Comparison of ENCODE assay signal across 22 cellular contexts in genomic region chr7:23191022-23191421, GRCh38. TPM values are rescaled to one million over a fixed set of nuclear protein-coding genes. Genes with fewer than 3 reads are reported as not detected.
DNase-seq lines count a peak whose midpoint lies in the region; ATAC-seq and TF ChIP-seq lines count a peak whose summit lies in the region.
"Had no signal": no experiment of that assay in that cellular context is flagged by ENCODE, and none has a peak within 500 bp of the region (broad histone marks: within the 10 kb centered on the region; RNA-seq: fewer than 3 reads in every experiment).

No MANE protein-coding gene starts in this region.

- no peak overlapping the region for H2BK120ac ChIP-seq in mesenchymal stem cell (ENCODE audit: low read depth, low read length)

- H4K8ac ChIP-seq in mesenchymal stem cell (ENCODE audit: low read length), result no peak overlapping the region

- H3K36me3 Mint-ChIP-seq in activated CD8-positive, alpha-beta T cell treated with anti-CD3 and anti-CD28 coated beads, Interleukin-2, amount 10 ng/mL, durations not matched to agents 7 days and 5 days (ENCODE audit: low read depth), result peaks cover 41% of the 10 kb centered on the region
- H3K36me3 Mint-ChIP-seq in activated CD8-positive, alpha-beta T cell treated with anti-CD3 and anti-CD28 coated beads for 36 hours (ENCODE audit: low read depth), result peaks cover 35% of the 10 kb centered on the region
- H3K36me3 Mint-ChIP-seq: natural killer cell had no signal

- no peaks in the 10 kb centered on the region for H3K9me3 Mint-ChIP-seq in activated CD8-positive, alpha-beta T cell treated with anti-CD3 and anti-CD28 coated beads, Interleukin-2, amount 10 ng/mL, durations not matched to agents 7 days and 5 days (ENCODE audit: insufficient read depth)
- no peaks in the 10 kb centered on the region for H3K9me3 Mint-ChIP-seq in activated CD8-positive, alpha-beta T cell treated with anti-CD3 and anti-CD28 coated beads for 36 hours
- H3K9me3 Mint-ChIP-seq: activated naive CD8-positive, alpha-beta T cell treated with anti-CD3 and anti-CD28 coated beads, Interleukin-2, amount 50 U/mL, for 24 hours; HFFc6; natural killer cell had no signal

- no peak overlapping the region for H2AK5ac ChIP-seq in mesenchymal stem cell (ENCODE audit: low read length, severe bottlenecking)

- no peaks in the 10 kb centered on the region for H3K27me3 ChIP-seq in mesenchymal stem cell (ENCODE audit: control insufficient read depth in 1 of 2, insufficient read depth in 1 of 2, low read length in 2 of 2)
- H3K27me3 ChIP-seq in aorta (ENCODE audit: control insufficient read depth in 1 of 2, insufficient read depth in 2 of 2, low read length in 1 of 2), result no peaks in the 10 kb centered on the region
- H3K27me3 ChIP-seq: BLaER1 treated with 17β-estradiol and CSF1 and Interleukin-3, amounts not matched to agents 10 nM and 100 nM; pancreas; sigmoid colon had no signal

- H3K9ac ChIP-seq in mesenchymal stem cell (ENCODE audit: low read length), result no peak overlapping the region
- H3K9ac ChIP-seq: BLaER1 treated with 17β-estradiol and CSF1 and Interleukin-3, amounts not matched to agents 10 nM and 100 nM had no signal

- H3K4me1 ChIP-seq in mesenchymal stem cell (ENCODE audit: control insufficient read depth, insufficient read depth, low read depth, low read length) (no peaks in the 10 kb centered on the region), aorta (ENCODE audit: control insufficient read depth in 1 of 2, insufficient read depth in 2 of 2, low read length in 2 of 2) (peaks cover 0 to 1% of the 10 kb centered on the region in 2 donors)
- H3K4me1 ChIP-seq: pancreas had no signal

- intact Hi-C loops in activated CD8-positive, alpha-beta T cell treated with anti-CD3 and anti-CD28 coated beads for 36 hours (cut with micrococcal nuclease), result no loop called here
- intact Hi-C loops in aorta (cut with DNase I), result no loop called here

- H2BK5ac ChIP-seq in mesenchymal stem cell (ENCODE audit: low read depth, low read length, poor library complexity, severe bottlenecking), result no peak overlapping the region

- POLR2A ChIA-PET in activated CD8-positive, alpha-beta T cell treated with anti-CD3 and anti-CD28 coated beads, Interleukin-2, amount 10 ng/mL, durations not matched to agents 7 days and 5 days (lab: Charles Lee), result interaction anchor here (1.1 kb wide), 1 partner anchor 9 kb away, joined by 5 read pairs; the partner anchor contains the start of gene NUP42
- POLR2A ChIA-PET in activated CD8-positive, alpha-beta T cell treated with anti-CD3 and anti-CD28 coated beads for 36 hours (lab: Charles Lee), result interaction anchor here (1.0 to 1.3 kb wide), 3 partner anchors 12 to 85 kb away, joined by 3 to 5 read pairs (median 4); no protein-coding TSS in a partner anchor

- ATAC-seq in activated CD8-positive, alpha-beta T cell treated with anti-CD3 and anti-CD28 coated beads, Interleukin-2, amount 10 ng/mL, durations not matched to agents 7 days and 5 days, result no peak
- ATAC-seq in activated CD8-positive, alpha-beta T cell treated with anti-CD3 and anti-CD28 coated beads for 36 hours, result no peak
- ATAC-seq in HG03442 (IDR thresholded peaks at IDR 0.05; ENCODE audit: unreplicated experiment) (no peak), aorta (ENCODE audit: low FRiP score) (no peak)
- ATAC-seq: activated naive CD8-positive, alpha-beta T cell treated with anti-CD3 and anti-CD28 coated beads, Interleukin-2, amount 50 U/mL, for 24 hours; natural killer cell; Panc1 had no signal

- H2BK12ac ChIP-seq in mesenchymal stem cell (ENCODE audit: low read length in 2 of 2), result no peak overlapping the region

- H2AFZ ChIP-seq in mesenchymal stem cell (ENCODE audit: low read depth, low read length), result no peak overlapping the region

- H3K18ac ChIP-seq in mesenchymal stem cell (ENCODE audit: low read depth in 1 of 2, low read length in 2 of 2), result no peak overlapping the region

- H3K36me3 ChIP-seq in mesenchymal stem cell (ENCODE audit: control insufficient read depth in 1 of 2, insufficient read depth in 2 of 2, low read depth in 1 of 2, low read length in 2 of 2) (peaks cover 38 to 70% of the 10 kb centered on the region in 2 experiments), aorta (ENCODE audit: control insufficient read depth in 1 of 2, insufficient read depth in 2 of 2, low read length in 1 of 2) (peaks cover 3% of the 10 kb centered on the region in 2 donors)

- H3K27ac ChIP-seq in VCaP, result peak overlapping the region; percentile 9; the same call in 1 of the 2 replicates
- H3K27ac ChIP-seq in mesenchymal stem cell (ENCODE audit: low read length, poor library complexity, severe bottlenecking), result no peak overlapping the region
- H3K27ac ChIP-seq in aorta (ENCODE audit: low read depth in 1 of 2, low read length in 2 of 2), result no peak overlapping the region
- H3K27ac ChIP-seq: BLaER1 treated with 17β-estradiol and CSF1 and Interleukin-3, amounts not matched to agents 10 nM and 100 nM; pancreas; sigmoid colon; thoracic aorta had no signal

- no peak overlapping the region for H4K91ac ChIP-seq in mesenchymal stem cell (ENCODE audit: low read length)

- H3K27ac Mint-ChIP-seq in activated CD8-positive, alpha-beta T cell treated with anti-CD3 and anti-CD28 coated beads, Interleukin-2, amount 10 ng/mL, durations not matched to agents 7 days and 5 days, result peak overlapping the region; percentile 1
- H3K27ac Mint-ChIP-seq in activated CD8-positive, alpha-beta T cell treated with anti-CD3 and anti-CD28 coated beads for 36 hours, result no peak overlapping the region
- H3K27ac Mint-ChIP-seq: activated naive CD8-positive, alpha-beta T cell treated with anti-CD3 and anti-CD28 coated beads, Interleukin-2, amount 50 U/mL, for 24 hours; HFFc6 had no signal

- H2BK15ac ChIP-seq in mesenchymal stem cell (ENCODE audit: low read depth, poor library complexity, severe bottlenecking), result no peak overlapping the region

- H3K23ac ChIP-seq in mesenchymal stem cell (ENCODE audit: low read length in 2 of 2), result no peak overlapping the region

- peaks cover 8% of the 10 kb centered on the region for H3K4me1 Mint-ChIP-seq in activated CD8-positive, alpha-beta T cell treated with anti-CD3 and anti-CD28 coated beads, Interleukin-2, amount 10 ng/mL, durations not matched to agents 7 days and 5 days (ENCODE audit: low read depth)
- H3K4me1 Mint-ChIP-seq in activated CD8-positive, alpha-beta T cell treated with anti-CD3 and anti-CD28 coated beads for 36 hours (ENCODE audit: low read depth), result peaks cover 2% of the 10 kb centered on the region

- H3K14ac ChIP-seq in mesenchymal stem cell (ENCODE audit: low read length in 2 of 2), result no peak overlapping the region

- no peak overlapping the region for H3K4me3 Mint-ChIP-seq in activated CD8-positive, alpha-beta T cell treated with anti-CD3 and anti-CD28 coated beads, Interleukin-2, amount 10 ng/mL, durations not matched to agents 7 days and 5 days
- H3K4me3 Mint-ChIP-seq in activated CD8-positive, alpha-beta T cell treated with anti-CD3 and anti-CD28 coated beads for 36 hours, result no peak overlapping the region
- H3K4me3 Mint-ChIP-seq: activated naive CD8-positive, alpha-beta T cell treated with anti-CD3 and anti-CD28 coated beads, Interleukin-2, amount 50 U/mL, for 24 hours; HFFc6; natural killer cell had no signal

- 59% methylated on average over 2 of the region's 2 CpGs for WGBS in mesenchymal stem cell
- 68 to 83% methylated on average over 2 of the region's 2 CpGs for WGBS in aorta, 2 donors

- H3K9me3 ChIP-seq in mesenchymal stem cell (ENCODE audit: control insufficient read depth, low read length), result no peaks in the 10 kb centered on the region
- H3K9me3 ChIP-seq in aorta (ENCODE audit: control insufficient read depth, low read length), result no peaks in the 10 kb centered on the region
- H3K9me3 ChIP-seq: pancreas, sigmoid colon, thoracic aorta had no signal

- H3K4me3 ChIP-seq in mesenchymal stem cell (ENCODE audit: insufficient read depth in 1 of 2, low read depth in 1 of 2, low read length in 2 of 2) (no peak overlapping the region), aorta (ENCODE audit: low read length in 2 of 2) (no peak overlapping the region)
- H3K4me3 ChIP-seq: BLaER1 treated with 17β-estradiol and CSF1 and Interleukin-3, amounts not matched to agents 10 nM and 100 nM; pancreas; sigmoid colon; thoracic aorta had no signal

- TF ChIP-seq CTCF in activated CD8-positive, alpha-beta T cell treated with anti-CD3 and anti-CD28 coated beads for 36 hours (IDR thresholded peaks at IDR 0.05), result no peak
- no peak for TF ChIP-seq CTCF in VCaP (conservative IDR thresholded peaks at IDR 0.05)

- no peak for DNase-seq in activated CD8-positive, alpha-beta T cell treated with anti-CD3 and anti-CD28 coated beads, Interleukin-2, amount 10 ng/mL, durations not matched to agents 7 days and 5 days
- no peak for DNase-seq in activated CD8-positive, alpha-beta T cell treated with anti-CD3 and anti-CD28 coated beads for 36 hours
- DNase-seq in NCI-H146 treated with DMSO at 0.1 percent for 48 hours (lab: John Stamatoyannopoulos, UW; ENCODE audit: unreplicated experiment), result peak; percentile 46
- DNase-seq in mesenchymal stem cell, result peak; percentile 19
- no peak for DNase-seq in hepatic stellate cell (ENCODE audit: low spot score)
- no peak for DNase-seq in aorta
- DNase-seq: activated CD4-positive, alpha-beta T cell treated with anti-CD3 and anti-CD28 coated beads for 4 hours; activated naive CD8-positive, alpha-beta T cell treated with anti-CD3 and anti-CD28 coated beads, Interleukin-2, amount 50 U/mL, for 24 hours; HFFc6; IMR-90; kidney glomerular epithelial cell; mesendoderm; MM.1S; natural killer cell; NCI-H1694; pancreas; sigmoid colon had no signal

- H3K27me3 Mint-ChIP-seq in activated CD8-positive, alpha-beta T cell treated with anti-CD3 and anti-CD28 coated beads, Interleukin-2, amount 10 ng/mL, durations not matched to agents 7 days and 5 days (ENCODE audit: low read depth), result no peaks in the 10 kb centered on the region
- H3K27me3 Mint-ChIP-seq in activated CD8-positive, alpha-beta T cell treated with anti-CD3 and anti-CD28 coated beads for 36 hours, result no peaks in the 10 kb centered on the region
- H3K27me3 Mint-ChIP-seq: activated naive CD8-positive, alpha-beta T cell treated with anti-CD3 and anti-CD28 coated beads, Interleukin-2, amount 50 U/mL, for 24 hours had no signal

- peaks cover 27% of the 10 kb centered on the region for H3K79me1 ChIP-seq in mesenchymal stem cell (replicated peaks; ENCODE audit: low read length, poor library complexity, severe bottlenecking)

- CTCF ChIA-PET in activated CD8-positive, alpha-beta T cell treated with anti-CD3 and anti-CD28 coated beads, Interleukin-2, amount 10 ng/mL, durations not matched to agents 7 days and 5 days (lab: Charles Lee), result interaction anchor here (1.0 kb wide), 1 partner anchor 105 kb away, joined by 4 read pairs; no protein-coding TSS in a partner anchor
- CTCF ChIA-PET in activated CD8-positive, alpha-beta T cell treated with anti-CD3 and anti-CD28 coated beads for 36 hours (lab: Charles Lee), result interaction anchor here (0.8 kb wide), 2 partner anchors 9 to 10 kb away, joined by 3 read pairs; no protein-coding TSS in a partner anchor

- H3K4me2 ChIP-seq in mesenchymal stem cell (ENCODE audit: low read length, poor library complexity, severe bottlenecking), result no peak overlapping the region
- H3K4me2 ChIP-seq: BLaER1 treated with 17β-estradiol and CSF1 and Interleukin-3, amounts not matched to agents 10 nM and 100 nM had no signal

- H3K4ac ChIP-seq in mesenchymal stem cell (ENCODE audit: low read depth in 1 of 2, low read length in 2 of 2), result no peak overlapping the region

RNA-seq across cellular contexts. Expression of gene NUP42, which starts 9.2 kb away (rescaled TPM):
- total RNA-seq in activated CD8-positive, alpha-beta T cell treated with anti-CD3 and anti-CD28 coated beads, Interleukin-2, amount 10 ng/mL, durations not matched to agents 7 days and 5 days, result 10 to 100 TPM; 38.2 to 39.7 TPM
- 10 to 100 TPM; 30.1 to 32.6 TPM for total RNA-seq in activated CD8-positive, alpha-beta T cell treated with anti-CD3 and anti-CD28 coated beads for 36 hours
- 15.3 TPM for polyA plus RNA-seq in mesenchymal stem cell (2013, experiment 1 of 2)
- polyA plus RNA-seq in mesenchymal stem cell (2013, experiment 2 of 2), result 15.5 TPM
- 10 to 100 TPM; 27.1 to 34.9 TPM for total RNA-seq in aorta
- 10 to 100 TPM; 21.2 to 31.3 TPM for polyA plus RNA-seq in aorta

RNA-seq across cellular contexts. Expression of gene GPNMB, which starts 55.6 kb away (rescaled TPM):
- under 1 TPM; 0.21 to 0.29 TPM for total RNA-seq in activated CD8-positive, alpha-beta T cell treated with anti-CD3 and anti-CD28 coated beads, Interleukin-2, amount 10 ng/mL, durations not matched to agents 7 days and 5 days
- 1 to 10 TPM; 1.2 to 1.5 TPM for total RNA-seq in activated CD8-positive, alpha-beta T cell treated with anti-CD3 and anti-CD28 coated beads for 36 hours
- polyA plus RNA-seq in mesenchymal stem cell (2013, experiment 1 of 2), result 80.5 TPM
- polyA plus RNA-seq in mesenchymal stem cell (2013, experiment 2 of 2), result 79.7 TPM
- total RNA-seq in aorta, result 100 to 1,000 TPM; 129 to 209 TPM
- 100 to 1,000 TPM in 1 of 2 donors, 10 to 100 TPM in 1; 60.2 to 175 TPM for polyA plus RNA-seq in aorta
- total RNA-seq: natural killer cell had no signal

Comparison
In these comparisons a context has a peak if more than half of its experiments do, and no peak if none do; other contexts are left out.
1. DNase-seq: peak in NCI-H146 treated with DMSO at 0.1 percent for 48 hours (single experiment) and mesenchymal stem cell (single experiment); none in activated CD8-positive, alpha-beta T cell treated with anti-CD3 and anti-CD28 coated beads, Interleukin-2, amount 10 ng/mL, durations not matched to agents 7 days and 5 days (single experiment), activated CD8-positive, alpha-beta T cell treated with anti-CD3 and anti-CD28 coated beads for 36 hours (single experiment), hepatic stellate cell (single experiment) and aorta (0 of 2).
2. RNA of gene GPNMB, which starts 55.6 kb away (total RNA-seq): 129 to 209 TPM in aorta; 1.2 to 1.5 TPM in activated CD8-positive, alpha-beta T cell treated with anti-CD3 and anti-CD28 coated beads for 36 hours and 0.21 to 0.29 TPM in activated CD8-positive, alpha-beta T cell treated with anti-CD3 and anti-CD28 coated beads, Interleukin-2, amount 10 ng/mL, durations not matched to agents 7 days and 5 days; every median in the first group is over 10 times any median in the second.